Comparison of ENCODE assay signal across 33 cellular contexts in genomic region chr16:81026429-81026828, GRCh38. TPM values are rescaled to one million over a fixed set of nuclear protein-coding genes. Genes with fewer than 3 reads are reported as not detected.
"Had no signal": no experiment of that assay in that cellular context is flagged by ENCODE, and none has a peak within 500 bp of the region (broad histone marks: within the 10 kb centered on the region; RNA-seq: fewer than 3 reads in every experiment).

No MANE protein-coding gene starts in this region.

- DNase-seq: activated B cell treated with CpG ODN at 0.5 μM for 24 hours; activated CD4-positive, alpha-beta memory T cell treated with anti-CD3 and anti-CD28 coated beads for 36 hours; activated CD4-positive, alpha-beta T cell treated with anti-CD3 and anti-CD28 coated beads for 4 hours; activated CD4-positive, alpha-beta T cell treated with anti-CD3 and anti-CD28 coated beads, Interleukin-2, amount 10 ng/mL, durations not matched to agents 24 days and 14 days; activated CD4-positive, alpha-beta T cell treated with anti-CD3 and anti-CD28 coated beads, Interleukin-2, amount 50 U/mL, for 1 hour; activated CD4-positive, alpha-beta T cell treated with anti-CD3 and anti-CD28 coated beads, Interleukin-2, amount 50 U/mL, for 4 hours; activated CD4-positive, CD25-positive, alpha-beta regulatory T cell treated with anti-CD3 and anti-CD28 coated beads, Interleukin-2, amount 50 U/mL, for 72 hours; activated CD8-positive, alpha-beta memory T cell treated with anti-CD3 and anti-CD28 coated beads, Interleukin-2, amount 50 U/mL, for 4 hours; activated CD8-positive, alpha-beta T cell treated with anti-CD3 and anti-CD28 coated beads for 36 hours; activated effector memory CD4-positive, alpha-beta T cell treated with anti-CD3 and anti-CD28 coated beads, Interleukin-2, amount 50 U/mL, for 16 hours; activated gamma-delta T cell treated with Interleukin-2 at 50 U/mL for 16 hours; activated naive CD4-positive, alpha-beta T cell; activated naive CD4-positive, alpha-beta T cell treated with anti-CD3 and anti-CD28 coated beads for 36 hours; activated naive CD4-positive, alpha-beta T cell treated with anti-CD3 and anti-CD28 coated beads, Interleukin-2, amount 50 U/mL, for 16 hours; activated naive CD8-positive, alpha-beta T cell treated with anti-CD3 and anti-CD28 coated beads for 36 hours; activated T-cell treated with anti-CD3 and anti-CD28 coated beads for 4 hours; activated T-cell treated with anti-CD3 and anti-CD28 coated beads, Interleukin-2, amount 50 U/mL, for 1 hour; activated T-cell treated with anti-CD3 and anti-CD28 coated beads, Interleukin-2, amount 50 U/mL, for 4 hours; activated T-cell treated with anti-CD3 and anti-CD28 coated beads, Interleukin-2, amount 50 U/mL, for 72 hours; adrenal gland; amygdala; anterior cingulate cortex; caudate nucleus; cerebellar nuclear complex; T-helper 2 cell; T-helper 9 cell had no signal

- H3K27me3 ChIP-seq: adrenal gland, ascending aorta, cardiac muscle cell had no signal

- H3K36me3 ChIP-seq: adrenal gland, ascending aorta had no signal

- H3K27ac ChIP-seq: adrenal gland, ascending aorta, cardiac muscle cell, VCaP had no signal

- FAIRE-seq: bronchial epithelial cell, TTC549 had no signal

- ATAC-seq: activated CD8-positive, alpha-beta T cell treated with anti-CD3 and anti-CD28 coated beads for 36 hours; activated naive CD4-positive, alpha-beta T cell treated with anti-CD3 and anti-CD28 coated beads, Interleukin-2, amount 50 U/mL, for 72 hours; activated T-cell treated with anti-CD3 and anti-CD28 coated beads, Interleukin-2, amount 50 U/mL, for 4 hours; activated T-cell treated with anti-CD3 and anti-CD28 coated beads, Interleukin-2, amount 50 U/mL, for 72 hours; activated T-helper 17 cell treated with anti-CD3 and anti-CD28 coated beads, Interleukin-2, amount 50 U/mL, for 72 hours had no signal

- H3K4me3 ChIP-seq: adrenal gland, ascending aorta, cardiac muscle cell had no signal

- H3K9me3 ChIP-seq: adrenal gland, ascending aorta had no signal

- H3K4me1 ChIP-seq: adrenal gland, ascending aorta had no signal

RNA-seq across cellular contexts. Expression of gene CENPN, which starts 19.4 kb away (rescaled TPM):
- total RNA-seq: ascending aorta had no signal

RNA-seq across cellular contexts. Expression of gene C16orf46, which starts 50.6 kb away (rescaled TPM):
- total RNA-seq: ascending aorta had no signal
